Comparison of ENCODE assay signal across 13 cellular contexts in the genomic region with DNA sequence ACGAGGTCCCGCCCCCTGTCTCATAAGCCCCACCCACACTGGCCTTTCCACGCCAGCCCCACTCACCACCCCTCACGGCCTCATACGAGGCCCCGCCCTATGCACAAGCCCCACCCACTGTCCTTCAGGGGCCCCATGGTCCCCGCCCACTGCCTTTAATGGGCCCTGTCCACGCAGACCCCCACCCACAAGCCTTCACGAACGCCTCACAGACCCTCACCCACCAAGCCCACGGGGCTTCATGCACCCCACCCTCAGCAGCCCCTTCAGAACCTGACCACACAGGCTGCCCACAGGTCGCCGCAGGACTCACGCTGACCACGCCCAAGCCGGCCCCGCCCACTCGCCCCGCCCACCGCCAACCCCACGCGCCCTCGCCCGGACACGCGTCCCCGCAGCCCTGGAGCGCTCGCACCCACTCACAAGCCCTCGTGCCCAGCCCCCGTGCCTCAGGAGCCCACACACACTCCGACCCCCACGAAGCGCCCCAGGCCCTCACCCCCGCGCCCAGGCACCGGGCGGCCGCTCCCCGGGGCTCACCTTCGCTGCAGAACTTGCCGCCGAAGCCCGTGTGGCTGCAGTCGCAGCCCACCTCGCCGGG. TPM values are rescaled to one million over a fixed set of nuclear protein-coding genes. Genes with fewer than 3 reads are reported as not detected.
DNase-seq lines count a peak whose midpoint lies in the region; ATAC-seq, FAIRE-seq and TF ChIP-seq lines count a peak whose summit lies in the region.
"Had no signal": no experiment of that assay in that cellular context is flagged by ENCODE, and none has a peak within 500 bp of the region (broad histone marks: within the 10 kb centered on the region; RNA-seq: fewer than 3 reads in every experiment).

No MANE protein-coding gene starts in this region.

- TF ChIP-seq CTCF in glutamatergic neuron (IDR thresholded peaks at IDR 0.05; ENCODE audit: partially characterized antibody, unreplicated experiment) (no peak), kidney (IDR thresholded peaks at IDR 0.05; ENCODE audit: borderline replicate concordance, extremely low read depth, insufficient read depth) (no peak)

- H3K36me3 Mint-ChIP-seq in activated naive CD4-positive, alpha-beta T cell treated with anti-CD3 and anti-CD28 coated beads, Interleukin-2, amount 50 U/mL, for 24 hours: peaks cover 2% of the 10 kb centered on the region
- H3K36me3 Mint-ChIP-seq in glutamatergic neuron (ENCODE audit: unreplicated experiment): no peaks in the 10 kb centered on the region

- DNase-seq in activated naive CD4-positive, alpha-beta T cell treated with Interleukin-2 at 50 U/mL for 16 hours: no peak
- DNase-seq in glutamatergic neuron (no peak), kidney (no peak), left cardiac atrium (no peak)
- DNase-seq in stimulated activated naive CD8-positive, alpha-beta T cell treated with anti-CD3 and anti-CD28 coated beads, Interleukin-15, amount 100 ng/mL, for 72 hours: no peak
- DNase-seq: activated gamma-delta T cell treated with Interleukin-2 at 50 U/mL for 16 hours; brain microvascular endothelial cell; stimulated activated CD8-positive, alpha-beta memory T cell treated with anti-CD3 and anti-CD28 coated beads, Interleukin-4, amount 100 ng/mL, for 48 hours had no signal

- TF ChIP-seq RAD21 in Ishikawa (IDR thresholded peaks at IDR 0.05; ENCODE audit: low read depth): no peak

- H3K9ac ChIP-seq in kidney (ENCODE audit: low read length in 2 of 2): no peak overlapping the region

- H3K4me3 ChIP-seq in kidney (ENCODE audit: low read length in 2 of 2): no peak overlapping the region

- H3K4me1 ChIP-seq in kidney (ENCODE audit: control insufficient read depth in 1 of 2, insufficient read depth in 1 of 2, low read depth in 1 of 2, low read length in 2 of 2): no peaks in the 10 kb centered on the region

- no peak overlapping the region for H3K27ac ChIP-seq in kidney (ENCODE audit: low read depth in 2 of 2, low read length in 2 of 2)
- H3K27ac ChIP-seq: brain microvascular endothelial cell, tibial nerve had no signal

- intact Hi-C loops in kidney (cut with DNase I) (no loop called here), left cardiac atrium (cut with DNase I) (no loop called here)

- H3K9me3 ChIP-seq in kidney (ENCODE audit: control insufficient read depth in 1 of 2, low read length in 2 of 2): no peaks in the 10 kb centered on the region
- H3K9me3 ChIP-seq: tibial nerve had no signal

- peak overlapping the region; percentile 26 for H3K4me3 Mint-ChIP-seq in activated naive CD4-positive, alpha-beta T cell treated with anti-CD3 and anti-CD28 coated beads, Interleukin-2, amount 50 U/mL, for 24 hours
- H3K4me3 Mint-ChIP-seq in glutamatergic neuron (ENCODE audit: unreplicated experiment): peak overlapping the region; percentile 75
- peak overlapping the region; percentile 23 to 35 for H3K4me3 Mint-ChIP-seq in stimulated activated naive CD8-positive, alpha-beta T cell treated with anti-CD3 and anti-CD28 coated beads, Interleukin-15, amount 100 ng/mL, for 72 hours

- no peaks in the 10 kb centered on the region for H3K36me3 ChIP-seq in kidney (ENCODE audit: control insufficient read depth in 1 of 2, insufficient read depth in 2 of 2, low read length in 2 of 2)
- H3K36me3 ChIP-seq: brain microvascular endothelial cell, tibial nerve had no signal

- H3K4me1 Mint-ChIP-seq in activated naive CD4-positive, alpha-beta T cell treated with anti-CD3 and anti-CD28 coated beads, Interleukin-2, amount 50 U/mL, for 24 hours: peaks cover 16% of the 10 kb centered on the region
- peaks cover 40% of the 10 kb centered on the region for H3K4me1 Mint-ChIP-seq in glutamatergic neuron (ENCODE audit: low read depth, unreplicated experiment)
- peaks cover 32% of the 10 kb centered on the region for H3K4me1 Mint-ChIP-seq in stimulated activated naive CD8-positive, alpha-beta T cell treated with anti-CD3 and anti-CD28 coated beads, Interleukin-15, amount 100 ng/mL, for 72 hours

- peak; percentile 33 for ATAC-seq in stimulated activated naive CD8-positive, alpha-beta T cell treated with anti-CD3 and anti-CD28 coated beads, Interleukin-15, amount 100 ng/mL, for 72 hours
- no peak for ATAC-seq in left cardiac atrium
- no peak for ATAC-seq in GM21786 (IDR thresholded peaks at IDR 0.05; ENCODE audit: unreplicated experiment)

- no peaks in the 10 kb centered on the region for H3K9me3 Mint-ChIP-seq in activated naive CD4-positive, alpha-beta T cell treated with anti-CD3 and anti-CD28 coated beads, Interleukin-2, amount 50 U/mL, for 24 hours
- H3K9me3 Mint-ChIP-seq in glutamatergic neuron (ENCODE audit: unreplicated experiment): peaks cover 11% of the 10 kb centered on the region
- no peaks in the 10 kb centered on the region for H3K9me3 Mint-ChIP-seq in stimulated activated naive CD8-positive, alpha-beta T cell treated with anti-CD3 and anti-CD28 coated beads, Interleukin-15, amount 100 ng/mL, for 72 hours

- peak overlapping the region; percentile 32 for H3K27ac Mint-ChIP-seq in activated naive CD4-positive, alpha-beta T cell treated with anti-CD3 and anti-CD28 coated beads, Interleukin-2, amount 50 U/mL, for 24 hours
- H3K27ac Mint-ChIP-seq in glutamatergic neuron (ENCODE audit: unreplicated experiment): no peak overlapping the region
- peak overlapping the region in 1 of 2 donors; percentile 37 for H3K27ac Mint-ChIP-seq in stimulated activated naive CD8-positive, alpha-beta T cell treated with anti-CD3 and anti-CD28 coated beads, Interleukin-15, amount 100 ng/mL, for 72 hours

- H3K27me3 Mint-ChIP-seq in activated naive CD4-positive, alpha-beta T cell treated with anti-CD3 and anti-CD28 coated beads, Interleukin-2, amount 50 U/mL, for 24 hours: peaks cover 51% of the 10 kb centered on the region
- H3K27me3 Mint-ChIP-seq in glutamatergic neuron (ENCODE audit: unreplicated experiment): peaks cover 33% of the 10 kb centered on the region
- H3K27me3 Mint-ChIP-seq in stimulated activated naive CD8-positive, alpha-beta T cell treated with anti-CD3 and anti-CD28 coated beads, Interleukin-15, amount 100 ng/mL, for 72 hours: peaks cover 81% of the 10 kb centered on the region

- TF ChIP-seq EP300 in Ishikawa (IDR thresholded peaks at IDR 0.05; ENCODE audit: borderline replicate concordance): no peak

- no peak for FAIRE-seq in kidney (lab: Jason Lieb, UNC)

TF ChIP-seq in Ishikawa, 13 proteins besides CTCF, POLR2A, EP300 and RAD21:
- TF ChIP-seq TCF12 (IDR thresholded peaks at IDR 0.05; ENCODE audit: low read depth) (no peak), ZBTB7A (IDR thresholded peaks at IDR 0.05; ENCODE audit: low read depth) (0 out of 2 replicates have a peak, but pooled peaks have one; percentile 22)

RNA-seq across cellular contexts. Expression of a gene that starts 10.5 kb away (rescaled TPM):
- total RNA-seq in glutamatergic neuron (ENCODE audit: unreplicated experiment) (50.4 TPM), kidney (13.3 TPM), left cardiac atrium (1 to 10 TPM; 3.9 to 4.0 TPM)
- polyA plus RNA-seq in kidney (ENCODE audit: insufficient read depth, low read depth, low replicate concordance): 22.0 TPM

RNA-seq across cellular contexts. Expression of a gene that starts 31.4 kb away (rescaled TPM):
- total RNA-seq in glutamatergic neuron (ENCODE audit: unreplicated experiment) (2.9 TPM), kidney (42.6 TPM), left cardiac atrium (10 to 100 TPM; 25.3 to 37.1 TPM)
- polyA plus RNA-seq in kidney (ENCODE audit: insufficient read depth, low read depth, low replicate concordance): 14.1 TPM
- total RNA-seq: HT1080 had no signal

RNA-seq across cellular contexts. Expression of a gene that starts 47.2 kb away (rescaled TPM):
- 5.5 TPM for total RNA-seq in glutamatergic neuron (ENCODE audit: unreplicated experiment)
- total RNA-seq in kidney: 8.6 TPM
- polyA plus RNA-seq in kidney (ENCODE audit: insufficient read depth, low read depth, low replicate concordance): 2.5 TPM
- total RNA-seq in left cardiac atrium: 10 to 100 TPM; 31.3 to 48.6 TPM
